ENCODE assay signal across 1 cellular context in genomic region chr1:31181515-31182343, GRCh38.
A peak's percentile ranks its signal among the peaks of the same experiment; 100 is the strongest.
TF ChIP-seq lines count a peak whose summit lies in the region.

No MANE protein-coding gene starts in this region.

TF ChIP-seq in K562, 482 proteins besides CTCF, POLR2A, EP300 and RAD21 (continued from another document and continues in another):
- TF ChIP-seq TSHZ1 (CRISPR knock-in tag; IDR thresholded peaks at IDR 0.05) (no peak), STAG1 (CRISPR knock-in tag; IDR thresholded peaks at IDR 0.05; ENCODE audit: borderline replicate concordance) (peak; percentile 45; the same call in 1 of the 2 replicates), ATF3 (IDR thresholded peaks at IDR 0.05) (no peak), ATF3 (CRISPR knock-in tag; conservative IDR thresholded peaks at IDR 0.05) (peak; percentile 87; the same call in 1 of the 2 replicates), ZNF436 (CRISPR knock-in tag; IDR thresholded peaks at IDR 0.05) (no peak), SAFB (IDR thresholded peaks at IDR 0.05; ENCODE audit: borderline replicate concordance, low read depth, low read length) (no peak), ZNF280B (CRISPR knock-in tag; IDR thresholded peaks at IDR 0.05) (no peak), ZNF212 (CRISPR knock-in tag; IDR thresholded peaks at IDR 0.05) (no peak), ZKSCAN8 (CRISPR knock-in tag; IDR thresholded peaks at IDR 0.05) (no peak), MAFG (tag; conservative IDR thresholded peaks at IDR 0.05) (no peak), NR2C1 (IDR thresholded peaks at IDR 0.05) (no peak), NR2C1 (tag; IDR thresholded peaks at IDR 0.05) (no peak), EHMT2 (IDR thresholded peaks at IDR 0.05) (peak; percentile 92), ZNF347 (CRISPR knock-in tag; IDR thresholded peaks at IDR 0.05; ENCODE audit: low read depth) (no peak), HDAC2 (IDR thresholded peaks at IDR 0.05) (peak; percentile 73), GTF3C2 (IDR thresholded peaks at IDR 0.05; ENCODE audit: borderline replicate concordance, extremely low read depth, insufficient read length) (no peak), NCOA4 (IDR thresholded peaks at IDR 0.05; ENCODE audit: partially characterized antibody) (no peak), VEZF1 (CRISPR knock-in tag; IDR thresholded peaks at IDR 0.05) (peak; percentile 54; the same call in 1 of the 2 replicates), TAL1 (IDR thresholded peaks at IDR 0.05) (no peak), SFPQ (IDR thresholded peaks at IDR 0.05; ENCODE audit: low read depth, low read length) (no peak), ZNF830 (CRISPR knock-in tag; IDR thresholded peaks at IDR 0.05) (no peak), UBTF (IDR thresholded peaks at IDR 0.05; ENCODE audit: borderline replicate concordance in 1 of 2, low read depth in 2 of 2, low read length in 2 of 2) (no peak), ETV1 (tag; conservative IDR thresholded peaks at IDR 0.05; ENCODE audit: low read depth) (0 out of 2 replicates have a peak, but pooled peaks have one; percentile 34), STAT6 (CRISPR knock-in tag; IDR thresholded peaks at IDR 0.05) (peak; percentile 74; the same call in 1 of the 2 replicates), ZNF232 (CRISPR knock-in tag; IDR thresholded peaks at IDR 0.05) (no peak), ZC3H4 (CRISPR knock-in tag; IDR thresholded peaks at IDR 0.05; ENCODE audit: borderline replicate concordance) (no peak), NBN (IDR thresholded peaks at IDR 0.05; ENCODE audit: low read depth) (0 out of 2 replicates have a peak, but pooled peaks have one; percentile 48), XRCC3 (IDR thresholded peaks at IDR 0.05) (no peak), EP400 (IDR thresholded peaks at IDR 0.05) (peak; percentile 58; the same call in 1 of the 2 replicates), ZBTB43 (CRISPR knock-in tag; IDR thresholded peaks at IDR 0.05) (peak; percentile 16; the same call in 1 of the 2 replicates)
